30 cellular contexts compared by ENCODE assay signal in genomic region chr22:37797874-37798500, GRCh38. TPM values are rescaled to one million over a fixed set of nuclear protein-coding genes. Genes with fewer than 3 reads are reported as not detected.
DNase-seq lines count a peak whose midpoint lies in the region; ATAC-seq and TF ChIP-seq lines count a peak whose summit lies in the region.
"Had no signal": no experiment of that assay in that cellular context is flagged by ENCODE, and none has a peak within 500 bp of the region (broad histone marks: within the 10 kb centered on the region; RNA-seq: fewer than 3 reads in every experiment).

No MANE protein-coding gene starts in this region.

- 74% methylated on average over 13 of the region's 14 CpGs for WGBS in mesenchymal stem cell

- no peak overlapping the region for H3K18ac ChIP-seq in mesenchymal stem cell (ENCODE audit: low read depth in 1 of 2, low read length in 2 of 2)

- H3K36me3 ChIP-seq in BE2C (no peaks in the 10 kb centered on the region), mesenchymal stem cell (ENCODE audit: control insufficient read depth in 1 of 2, insufficient read depth in 2 of 2, low read depth in 1 of 2, low read length in 2 of 2) (no peaks in the 10 kb centered on the region)
- H3K36me3 ChIP-seq: breast epithelium had no signal

- no peak overlapping the region for H2BK5ac ChIP-seq in mesenchymal stem cell (ENCODE audit: low read depth, low read length, poor library complexity, severe bottlenecking)

- H2BK15ac ChIP-seq in mesenchymal stem cell (ENCODE audit: low read depth, poor library complexity, severe bottlenecking): no peak overlapping the region

- H3K27ac ChIP-seq in mesenchymal stem cell (ENCODE audit: low read length, poor library complexity, severe bottlenecking): no peak overlapping the region
- H3K27ac ChIP-seq: breast epithelium, epithelial cell of prostate, GM23248, HL-60, psoas muscle had no signal

- H3K9me3 Mint-ChIP-seq in central memory CD8-positive, alpha-beta T cell: no peaks in the 10 kb centered on the region
- no peaks in the 10 kb centered on the region for H3K9me3 Mint-ChIP-seq in nephron
- H3K9me3 Mint-ChIP-seq: activated naive CD4-positive, alpha-beta T cell treated with anti-CD3 and anti-CD28 coated beads, Interleukin-2, amount 50 U/mL, for 24 hours; activated T-helper 2 cell treated with anti-CD3 and anti-CD28 coated beads, Interferon-gamma antibody, Interleukin-2, Interleukin-4, amounts not matched to agents 10 μg/mL and 5 μg/mL and 100 μg/mL, durations not matched to agents 14 hours and 24 hours and 36 hours; CD8-positive, alpha-beta memory T cell; stimulated activated effector memory CD8-positive, alpha-beta T cell treated with anti-CD3 and anti-CD28 coated beads, Interleukin-12 subunit alpha, Interleukin-12 subunit beta, amount 100 ng/mL, for 72 hours had no signal

- H2BK12ac ChIP-seq in mesenchymal stem cell (ENCODE audit: low read length in 2 of 2): no peak overlapping the region

- H3K4me3 ChIP-seq in GM12865 (ENCODE audit: low read depth, low read length) (no peak overlapping the region), BE2C (ENCODE audit: low read depth, low read length) (no peak overlapping the region), mesenchymal stem cell (ENCODE audit: insufficient read depth in 1 of 2, low read depth in 1 of 2, low read length in 2 of 2) (no peak overlapping the region)
- H3K4me3 ChIP-seq: breast epithelium, GM23248, psoas muscle had no signal

- H3K14ac ChIP-seq in mesenchymal stem cell (ENCODE audit: low read length in 2 of 2): no peak overlapping the region

- H3K4me3 Mint-ChIP-seq in central memory CD8-positive, alpha-beta T cell: no peak overlapping the region
- peak overlapping the region in 2 of 3 experiments; percentile 0 to 2 for H3K4me3 Mint-ChIP-seq in nephron
- H3K4me3 Mint-ChIP-seq: activated CD4-positive, alpha-beta T cell treated with anti-CD3 and anti-CD28 coated beads for 36 hours; activated naive CD4-positive, alpha-beta T cell treated with anti-CD3 and anti-CD28 coated beads, Interleukin-2, amount 50 U/mL, for 24 hours; CD8-positive, alpha-beta memory T cell; stimulated activated effector memory CD8-positive, alpha-beta T cell treated with anti-CD3 and anti-CD28 coated beads, Interleukin-12 subunit alpha, Interleukin-12 subunit beta, amount 100 ng/mL, for 72 hours had no signal

- H3K79me1 ChIP-seq in mesenchymal stem cell (replicated peaks; ENCODE audit: low read length, poor library complexity, severe bottlenecking): no peaks in the 10 kb centered on the region

- H4K8ac ChIP-seq in mesenchymal stem cell (ENCODE audit: low read length): no peak overlapping the region

- TF ChIP-seq CTCF in GM12865 (IDR thresholded peaks at IDR 0.05; ENCODE audit: insufficient read depth, low read depth, low read length, missing control alignments) (no peak), nephron (IDR thresholded peaks at IDR 0.05; ENCODE audit: unreplicated experiment in 3 of 3) (no peak), BE2C (IDR thresholded peaks at IDR 0.05; ENCODE audit: low read depth, low read length) (no peak)

- no peak overlapping the region for H4K91ac ChIP-seq in mesenchymal stem cell (ENCODE audit: low read length)

- no peaks in the 10 kb centered on the region for H3K9me3 ChIP-seq in BE2C
- H3K9me3 ChIP-seq in mesenchymal stem cell (ENCODE audit: control insufficient read depth, low read length): no peaks in the 10 kb centered on the region
- H3K9me3 ChIP-seq: breast epithelium, psoas muscle had no signal

- no peak overlapping the region for H3K4me2 ChIP-seq in mesenchymal stem cell (ENCODE audit: low read length, poor library complexity, severe bottlenecking)

- peak; percentile 27 for DNase-seq in GM12865 (ENCODE audit: low read depth)
- DNase-seq in NAMALWA (ENCODE audit: low spot score): peak; percentile 47
- no peak for DNase-seq in central memory CD8-positive, alpha-beta T cell (ENCODE audit: low spot score in 2 of 2)
- no peak for DNase-seq in stimulated activated CD8-positive, alpha-beta memory T cell treated with anti-CD3 and anti-CD28 coated beads, Interleukin-4, amount 100 ng/mL, for 48 hours
- no peak for DNase-seq in BE2C
- DNase-seq in mesenchymal stem cell: no peak
- DNase-seq: activated CD4-positive, alpha-beta T cell treated with anti-CD3 and anti-CD28 coated beads for 36 hours; activated T-cell treated with anti-CD3 and anti-CD28 coated beads for 4 hours; AML-193; amygdala; CD8-positive, alpha-beta memory T cell; effector CD4-positive, alpha-beta T cell; EL; GM23248; left ventricle myocardium superior; NCI-H1417; NCI-H2029; NCI-H524 treated with DMSO at 0.1 percent for 48 hours; occipital lobe; psoas muscle; SIG-M5; stimulated activated CD4-positive, alpha-beta T cell treated with anti-CD3 and anti-CD28 coated beads, Interleukin-4, amount 100 ng/mL, for 24 hours had no signal

- H3K36me3 Mint-ChIP-seq in central memory CD8-positive, alpha-beta T cell (ENCODE audit: insufficient read depth): no peaks in the 10 kb centered on the region
- no peaks in the 10 kb centered on the region for H3K36me3 Mint-ChIP-seq in nephron (ENCODE audit: low read depth)
- H3K36me3 Mint-ChIP-seq: activated naive CD4-positive, alpha-beta T cell treated with anti-CD3 and anti-CD28 coated beads, Interleukin-2, amount 50 U/mL, for 24 hours; CD8-positive, alpha-beta memory T cell; stimulated activated effector memory CD8-positive, alpha-beta T cell treated with anti-CD3 and anti-CD28 coated beads, Interleukin-12 subunit alpha, Interleukin-12 subunit beta, amount 100 ng/mL, for 72 hours had no signal

- no peak overlapping the region for H2AK5ac ChIP-seq in mesenchymal stem cell (ENCODE audit: low read length, severe bottlenecking)

- no peak overlapping the region for H3K4ac ChIP-seq in mesenchymal stem cell (ENCODE audit: low read depth in 1 of 2, low read length in 2 of 2)

- H2BK120ac ChIP-seq in mesenchymal stem cell (ENCODE audit: low read depth, low read length): no peak overlapping the region

- H3K27me3 ChIP-seq in BE2C: no peaks in the 10 kb centered on the region
- no peaks in the 10 kb centered on the region for H3K27me3 ChIP-seq in mesenchymal stem cell (ENCODE audit: control insufficient read depth in 1 of 2, insufficient read depth in 1 of 2, low read length in 2 of 2)
- H3K27me3 ChIP-seq: breast epithelium had no signal

- H3K4me1 ChIP-seq in BE2C: no peaks in the 10 kb centered on the region
- peaks cover 12% of the 10 kb centered on the region for H3K4me1 ChIP-seq in mesenchymal stem cell (ENCODE audit: control insufficient read depth, insufficient read depth, low read depth, low read length)
- H3K4me1 ChIP-seq: breast epithelium had no signal

- no peak overlapping the region for H2AFZ ChIP-seq in mesenchymal stem cell (ENCODE audit: low read depth, low read length)
- H2AFZ ChIP-seq: GM23248 had no signal

- peak; percentile 28 for ATAC-seq in central memory CD8-positive, alpha-beta T cell (replicated peaks; ENCODE audit: extremely low read depth, poor library complexity, severe bottlenecking)
- no peak for ATAC-seq in HG02970 (IDR thresholded peaks at IDR 0.05; ENCODE audit: low FRiP score, unreplicated experiment)
- ATAC-seq: activated CD4-positive, alpha-beta T cell treated with anti-CD3 and anti-CD28 coated beads for 36 hours; left ventricle myocardium superior; psoas muscle; stimulated activated effector memory CD8-positive, alpha-beta T cell treated with anti-CD3 and anti-CD28 coated beads, Interleukin-12 subunit alpha, Interleukin-12 subunit beta, amount 100 ng/mL, for 72 hours had no signal

- H3K27me3 Mint-ChIP-seq in central memory CD8-positive, alpha-beta T cell: peaks cover 14% of the 10 kb centered on the region
- peaks cover 2% of the 10 kb centered on the region for H3K27me3 Mint-ChIP-seq in nephron (ENCODE audit: low read depth)

- H3K9ac ChIP-seq in mesenchymal stem cell (ENCODE audit: low read length): no peak overlapping the region
- H3K9ac ChIP-seq: GM23248 had no signal

- no peak overlapping the region for H3K27ac Mint-ChIP-seq in central memory CD8-positive, alpha-beta T cell (ENCODE audit: low read depth)
- peak overlapping the region; percentile 36 to 87 (median 62) for H3K27ac Mint-ChIP-seq in nephron
- H3K27ac Mint-ChIP-seq: activated CD4-positive, alpha-beta T cell treated with anti-CD3 and anti-CD28 coated beads for 36 hours; activated naive CD4-positive, alpha-beta T cell treated with anti-CD3 and anti-CD28 coated beads, Interleukin-2, amount 50 U/mL, for 24 hours; activated T-helper 2 cell treated with anti-CD3 and anti-CD28 coated beads, Interferon-gamma antibody, Interleukin-2, Interleukin-4, amounts not matched to agents 10 μg/mL and 5 μg/mL and 100 μg/mL, durations not matched to agents 14 hours and 24 hours and 36 hours; CD8-positive, alpha-beta memory T cell; stimulated activated effector memory CD8-positive, alpha-beta T cell treated with anti-CD3 and anti-CD28 coated beads, Interleukin-12 subunit alpha, Interleukin-12 subunit beta, amount 100 ng/mL, for 72 hours had no signal

- H3K4me1 Mint-ChIP-seq in central memory CD8-positive, alpha-beta T cell: peaks cover 5% of the 10 kb centered on the region
- H3K4me1 Mint-ChIP-seq in nephron: peaks cover 4% of the 10 kb centered on the region

- no peak overlapping the region for H3K23ac ChIP-seq in mesenchymal stem cell (ENCODE audit: low read length in 2 of 2)

RNA-seq across cellular contexts. Expression of gene GCAT, which starts 9.7 kb away (rescaled TPM):
- polyA plus RNA-seq in BE2C (2012; ENCODE audit: insufficient read depth, insufficient read length, low read depth): 24.4 TPM
- polyA plus RNA-seq in mesenchymal stem cell (2013, experiment 1 of 2): 10.7 TPM
- 11.7 TPM for polyA plus RNA-seq in mesenchymal stem cell (2013, experiment 2 of 2)

RNA-seq across cellular contexts. Expression of gene GALR3, which starts 25.2 kb away (rescaled TPM):
- polyA plus RNA-seq in BE2C (2012; ENCODE audit: insufficient read depth, insufficient read length, low read depth): not detected
- polyA plus RNA-seq in mesenchymal stem cell (2013, experiment 1 of 2): not detected
- not detected for polyA plus RNA-seq in mesenchymal stem cell (2013, experiment 2 of 2)
- polyA plus RNA-seq: CD8-positive, alpha-beta memory T cell; GM23248 had no signal

RNA-seq across cellular contexts. Expression of gene ANKRD54, which starts 46.1 kb away (rescaled TPM):
- polyA plus RNA-seq in BE2C (2012; ENCODE audit: insufficient read depth, insufficient read length, low read depth): 95.5 TPM
- 16.7 TPM for polyA plus RNA-seq in mesenchymal stem cell (2013, experiment 1 of 2)
- polyA plus RNA-seq in mesenchymal stem cell (2013, experiment 2 of 2): 15.9 TPM

RNA-seq across cellular contexts. Expression of gene EIF3L, which starts 51.2 kb away (rescaled TPM):
- polyA plus RNA-seq in BE2C (2012; ENCODE audit: insufficient read depth, insufficient read length, low read depth): 332 TPM
- polyA plus RNA-seq in mesenchymal stem cell (2013, experiment 1 of 2): 453 TPM
- 471 TPM for polyA plus RNA-seq in mesenchymal stem cell (2013, experiment 2 of 2)

Comparison
In these comparisons a context has a peak if more than half of its experiments do, and no peak if none do; other contexts are left out.
1. DNase-seq: peak in GM12865 (single experiment) and NAMALWA (single experiment); none in central memory CD8-positive, alpha-beta T cell (0 of 2), stimulated activated CD8-positive, alpha-beta memory T cell treated with anti-CD3 and anti-CD28 coated beads, Interleukin-4, amount 100 ng/mL, for 48 hours (single experiment), BE2C (single experiment) and mesenchymal stem cell (single experiment).